Comparison of ENCODE assay signal across 9 cellular contexts in the genomic region with DNA sequence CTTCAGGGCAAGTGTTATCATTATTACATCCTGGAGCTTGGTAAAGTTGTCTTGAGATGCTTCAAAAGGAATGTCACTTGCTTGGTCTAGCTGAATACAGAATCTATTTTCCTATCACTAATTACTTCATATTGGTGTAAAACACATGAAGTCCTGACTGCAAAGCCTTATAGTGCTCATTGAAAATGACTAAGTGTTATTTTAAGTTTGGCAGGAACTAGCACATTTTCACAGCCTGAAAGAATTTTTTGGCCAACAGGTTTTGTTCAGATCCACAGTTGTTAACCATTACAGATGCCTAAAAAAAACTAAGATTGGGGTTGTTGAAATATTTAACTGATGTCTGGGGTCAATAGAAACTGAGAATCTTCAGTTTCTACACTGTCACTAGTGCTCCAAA.
"Had no signal": no experiment of that assay in that cellular context is flagged by ENCODE, and none has a peak within 500 bp of the region (broad histone marks: within the 10 kb centered on the region; RNA-seq: fewer than 3 reads in every experiment).

No MANE protein-coding gene starts in this region.

- H3K4me1 Mint-ChIP-seq: IgD-negative memory B cell had no signal

- H3K27ac Mint-ChIP-seq: HFFc6, IgD-negative memory B cell had no signal

- H3K4me3 Mint-ChIP-seq: HFFc6, IgD-negative memory B cell had no signal

- DNase-seq: GM23248, GOT3, H7, HFFc6 had no signal

- H3K36me3 ChIP-seq: HAP-1 had no signal

- H3K9me3 ChIP-seq: HAP-1 had no signal

- H3K4me3 ChIP-seq: GM23248, HAP-1 had no signal

- H3K36me3 Mint-ChIP-seq: IgD-negative memory B cell had no signal

- ATAC-seq: HCT116, HepG2 had no signal

- H3K27ac ChIP-seq: GM23248, HL-60 had no signal

- H3K27me3 Mint-ChIP-seq: IgD-negative memory B cell had no signal

- H3K4me1 ChIP-seq: HAP-1 had no signal
